9 cellular contexts compared by ENCODE assay signal in the genomic region with DNA sequence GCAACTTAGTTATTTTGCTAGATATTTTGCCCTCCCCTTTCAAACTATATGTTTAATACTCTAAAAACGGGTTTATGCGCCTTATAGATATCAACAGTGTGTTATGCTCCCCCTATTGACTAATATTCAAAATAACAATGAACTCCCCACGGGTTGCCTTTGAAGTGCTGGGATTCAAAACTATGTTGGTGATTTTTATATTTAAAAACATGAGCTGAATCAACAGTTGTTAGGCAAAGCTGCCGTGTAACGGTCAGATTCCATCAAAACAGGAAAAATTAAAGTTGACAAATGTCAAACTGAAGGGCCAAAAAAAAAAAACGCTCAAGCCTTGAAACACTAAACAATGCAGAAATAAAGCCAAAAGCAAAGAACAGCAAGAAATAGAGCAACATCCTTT. TPM values are rescaled to one million over a fixed set of nuclear protein-coding genes. Genes with fewer than 3 reads are reported as not detected.
DNase-seq lines count a peak whose midpoint lies in the region; ATAC-seq and TF ChIP-seq lines count a peak whose summit lies in the region.
"Had no signal": no experiment of that assay in that cellular context is flagged by ENCODE, and none has a peak within 500 bp of the region (broad histone marks: within the 10 kb centered on the region; RNA-seq: fewer than 3 reads in every experiment).

No MANE protein-coding gene starts in this region.

- POLR2A ChIA-PET in BJ (lab: Charles Lee) (interaction anchor here (0.6 kb wide), 1 partner anchor 264 kb away, joined by 20 read pairs; no protein-coding TSS in a partner anchor), HCT116 (lab: Charles Lee) (interaction anchor here (1.1 kb wide), 1 partner anchor 10 kb away, joined by 4 read pairs; no protein-coding TSS in a partner anchor)
- POLR2A ChIA-PET in activated CD8-positive, alpha-beta T cell treated with anti-CD3 and anti-CD28 coated beads, Interleukin-2, amount 10 ng/mL, durations not matched to agents 7 days and 5 days (lab: Charles Lee), result no interaction called here

- no peaks in the 10 kb centered on the region for H3K9me2 ChIP-seq in HCT116 (ENCODE audit: insufficient read depth)

- intact Hi-C loops in HCT116 (cut with micrococcal nuclease), result loop anchor here (10.0 kb wide), 1 partner anchor 149 kb away; no protein-coding TSS in a partner anchor
- intact Hi-C loops in left colon (cut with DNase I, micrococcal nuclease), result loop anchor here in 1 of 2 donors (10.0 kb wide), 1 partner anchor 189 kb away; no protein-coding TSS in a partner anchor

- peaks cover 3% of the 10 kb centered on the region for H3K36me3 Mint-ChIP-seq in activated CD8-positive, alpha-beta T cell treated with anti-CD3 and anti-CD28 coated beads, Interleukin-2, amount 10 ng/mL, durations not matched to agents 7 days and 5 days (ENCODE audit: low read depth)
- H3K36me3 Mint-ChIP-seq: memory B cell had no signal

- H3K4me3 Mint-ChIP-seq in activated CD8-positive, alpha-beta T cell treated with anti-CD3 and anti-CD28 coated beads, Interleukin-2, amount 10 ng/mL, durations not matched to agents 7 days and 5 days, result peak overlapping the region; percentile 53
- H3K4me3 Mint-ChIP-seq: memory B cell had no signal

- ATAC-seq in HCT116, result no peak
- no peak for ATAC-seq in activated CD8-positive, alpha-beta T cell treated with anti-CD3 and anti-CD28 coated beads, Interleukin-2, amount 10 ng/mL, durations not matched to agents 7 days and 5 days
- ATAC-seq in HG02981 (IDR thresholded peaks at IDR 0.05; ENCODE audit: unreplicated experiment), result no peak
- no peak for ATAC-seq in HG02798 (IDR thresholded peaks at IDR 0.05; ENCODE audit: poor library complexity, unreplicated experiment)
- ATAC-seq in left colon, result no peak

- CTCF ChIA-PET in BJ (lab: Yijun Ruan, JAX) (interaction anchor here (0.6 to 3.0 kb wide), 24 partner anchors 9 to 371 kb away, joined by 3 to 14 read pairs (median 3); no protein-coding TSS in a partner anchor), HCT116 (lab: Charles Lee) (interaction anchor here (0.7 to 1.0 kb wide), 4 partner anchors 9 to 371 kb away, joined by 3 to 4 read pairs (median 3); no protein-coding TSS in a partner anchor)
- CTCF ChIA-PET in activated CD8-positive, alpha-beta T cell treated with anti-CD3 and anti-CD28 coated beads, Interleukin-2, amount 10 ng/mL, durations not matched to agents 7 days and 5 days (lab: Charles Lee), result interaction anchor here (0.7 to 3.3 kb wide), 14 partner anchors 9 to 378 kb away, joined by 3 to 42 read pairs (median 4); no protein-coding TSS in a partner anchor

- BruUV-seq in HCT116 (replicated peaks; lab: Mats Ljungman, UMichigan), result no TSS peak

- TF ChIP-seq CTCF in BJ (IDR thresholded peaks at IDR 0.05; ENCODE audit: insufficient read depth, low read depth, low read length) (peak; percentile 63), HCT116 (IDR thresholded peaks at IDR 0.05 in 2 of 3, conservative IDR thresholded peaks at IDR 0.05 in 1 of 3; ENCODE audit: borderline replicate concordance in 1 of 3, insufficient read depth in 1 of 3, low read depth in 2 of 3, low read length in 2 of 3) (peak; percentile 45 to 64 (median 46); a peak in 5 of 6 replicates)

- no peak overlapping the region for H2AFZ ChIP-seq in HCT116 (ENCODE audit: low read depth, low read length, poor library complexity, severe bottlenecking)

- H3K27ac ChIP-seq in HCT116 (ENCODE audit: low read depth, low read length), result no peak overlapping the region

- H3K79me2 ChIP-seq in HCT116 (ENCODE audit: insufficient read depth, low read length), result no peaks in the 10 kb centered on the region

- no peak for TF ChIP-seq POLR2A in HCT116 (IDR thresholded peaks at IDR 0.05; ENCODE audit: borderline replicate concordance, extremely low read depth, insufficient read depth, insufficient read length)

- peaks cover 37% of the 10 kb centered on the region for H3K27me3 Mint-ChIP-seq in activated CD8-positive, alpha-beta T cell treated with anti-CD3 and anti-CD28 coated beads, Interleukin-2, amount 10 ng/mL, durations not matched to agents 7 days and 5 days (ENCODE audit: low read depth)

- H3K27me3 ChIP-seq in BJ (ENCODE audit: control insufficient read depth, insufficient read depth, low read length), result no peaks in the 10 kb centered on the region
- H3K27me3 ChIP-seq in HCT116 (ENCODE audit: insufficient read depth, low read length), result no peaks in the 10 kb centered on the region

- no peak overlapping the region for H3K9ac ChIP-seq in HCT116 (ENCODE audit: low read length)

- no peaks in the 10 kb centered on the region for H4K20me1 ChIP-seq in HCT116 (ENCODE audit: insufficient read depth)

- no peak for DNase-seq in BJ (ENCODE audit: low read depth)
- no peak for DNase-seq in HCT116 (ENCODE audit: low read depth, low spot score)
- DNase-seq in activated CD8-positive, alpha-beta T cell treated with anti-CD3 and anti-CD28 coated beads, Interleukin-2, amount 10 ng/mL, durations not matched to agents 7 days and 5 days, result no peak
- peak; percentile 36 for DNase-seq in inferior parietal cortex (ENCODE audit: extremely low spot score)
- DNase-seq in SK-N-DZ (ENCODE audit: low spot score), result no peak
- no peak for DNase-seq in left colon

- no peak overlapping the region for H3K27ac Mint-ChIP-seq in activated CD8-positive, alpha-beta T cell treated with anti-CD3 and anti-CD28 coated beads, Interleukin-2, amount 10 ng/mL, durations not matched to agents 7 days and 5 days
- H3K27ac Mint-ChIP-seq: memory B cell had no signal

- no peaks in the 10 kb centered on the region for H3K9me3 ChIP-seq in HCT116 (ENCODE audit: control insufficient read depth in 1 of 2, insufficient read depth in 1 of 2, low read depth in 1 of 2, low read length in 2 of 2)

- no peaks in the 10 kb centered on the region for H3K9me3 Mint-ChIP-seq in activated CD8-positive, alpha-beta T cell treated with anti-CD3 and anti-CD28 coated beads, Interleukin-2, amount 10 ng/mL, durations not matched to agents 7 days and 5 days (ENCODE audit: insufficient read depth)
- H3K9me3 Mint-ChIP-seq: memory B cell had no signal

- H3K4me3 ChIP-seq in BJ (ENCODE audit: low read depth, low read length) (peak overlapping the region; percentile 14), HCT116 (replicated peaks in 1 of 2; ENCODE audit: low read depth in 1 of 2, low read length in 2 of 2) (no peak overlapping the region)

- H3K36me3 ChIP-seq in BJ (ENCODE audit: control insufficient read depth, insufficient read depth, low read length) (no peaks in the 10 kb centered on the region), HCT116 (ENCODE audit: control insufficient read depth in 1 of 2, insufficient read depth in 2 of 2, low read length in 2 of 2) (no peaks in the 10 kb centered on the region)

- peaks cover 28% of the 10 kb centered on the region for H3K4me1 Mint-ChIP-seq in activated CD8-positive, alpha-beta T cell treated with anti-CD3 and anti-CD28 coated beads, Interleukin-2, amount 10 ng/mL, durations not matched to agents 7 days and 5 days (ENCODE audit: low read depth)

- TF ChIP-seq RAD21 in HCT116 (IDR thresholded peaks at IDR 0.05; ENCODE audit: low read depth), result peak; percentile 60

- peaks cover 9 to 30% of the 10 kb centered on the region in 2 experiments; a peak in 3 of 4 replicates for H3K4me1 ChIP-seq in HCT116 (ENCODE audit: control insufficient read depth in 1 of 2, insufficient read depth in 2 of 2, low read length in 2 of 2)

- H3K4me2 ChIP-seq in HCT116 (ENCODE audit: low read length), result peak overlapping the region; percentile 2; the same call in 1 of the 2 replicates

- RAD21 ChIA-PET in HCT116 (lab: Charles Lee; ENCODE audit: low non-redundant PET in 1 of 2, low total read pairs in 2 of 2, uncharacterized antibody in 2 of 2, unreplicated experiment in 2 of 2), result interaction anchor here in 1 of 2 experiments (0.7 kb wide), 1 partner anchor 88 kb away, joined by 3 read pairs; no protein-coding TSS in a partner anchor

TF ChIP-seq in HCT116, 20 proteins besides CTCF, POLR2A, EP300 and RAD21:
- TF ChIP-seq TCF7L2 (IDR thresholded peaks at IDR 0.05; ENCODE audit: borderline replicate concordance, extremely low read depth, insufficient read depth, insufficient read length) (peak; percentile 62), ELF1 (IDR thresholded peaks at IDR 0.05; ENCODE audit: borderline replicate concordance, low read depth) (no peak), EGR1 (IDR thresholded peaks at IDR 0.05; ENCODE audit: low read depth) (no peak), SP1 (IDR thresholded peaks at IDR 0.05; ENCODE audit: low read depth) (no peak)
- TF ChIP-seq, protein P1, sequence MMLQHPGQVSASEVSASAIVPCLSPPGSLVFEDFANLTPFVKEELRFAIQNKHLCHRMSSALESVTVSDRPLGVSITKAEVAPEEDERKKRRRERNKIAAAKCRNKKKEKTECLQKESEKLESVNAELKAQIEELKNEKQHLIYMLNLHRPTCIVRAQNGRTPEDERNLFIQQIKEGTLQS (IDR thresholded peaks at IDR 0.05), result no peak
TF ChIP-seq in HCT116: peak in this region for 1.

RNA-seq across cellular contexts. Expression of a gene that starts 2.5 kb away (rescaled TPM):
- polyA plus RNA-seq in BJ (2011; rRNA removed), result 8.2 and 8.3 TPM in 2 replicates
- polyA minus RNA-seq in BJ (2011; rRNA and poly(A)+ RNA removed), result 12.6 and 18.3 TPM in 2 replicates
- total RNA-seq in HCT116 (2021; ENCODE audit: unreplicated experiment) (7.1 TPM), left colon (10 to 100 TPM; 14.4 to 27.8 TPM)
- polyA plus RNA-seq in HCT116 (2012), result 1.7 and 2.3 TPM in 2 replicates
- total RNA-seq in activated CD8-positive, alpha-beta T cell treated with anti-CD3 and anti-CD28 coated beads, Interleukin-2, amount 10 ng/mL, durations not matched to agents 7 days and 5 days, result 1 to 10 TPM; 3.7 to 4.0 TPM
- 0.42 and 0.68 TPM in 2 replicates for polyA plus RNA-seq in SK-N-DZ (2014; cell fraction: cytosol; rRNA removed)
- 0.62 and 0.70 TPM in 2 replicates for polyA plus RNA-seq in SK-N-DZ (2014; cell fraction: nucleus; rRNA removed)
